ENCODE assay signal across 20 cellular contexts in the genomic region with DNA sequence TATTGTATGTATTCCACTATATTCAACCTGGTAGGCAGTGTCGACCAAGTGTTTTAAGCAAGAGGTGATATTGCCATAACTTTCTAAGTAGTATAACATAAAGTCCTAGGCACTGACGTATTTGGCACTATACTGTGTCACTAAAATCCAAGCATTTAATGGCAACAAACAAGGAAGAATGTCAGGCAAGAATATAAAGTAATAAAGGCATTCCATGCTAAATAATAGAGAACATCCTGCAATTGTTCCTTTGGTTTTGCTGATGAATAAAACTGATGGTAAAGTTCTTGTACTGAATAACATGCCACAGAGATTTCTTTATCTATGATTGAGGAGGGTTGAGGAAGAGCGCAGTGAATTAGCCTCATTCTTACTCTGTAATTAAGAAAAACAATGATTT.
DNase-seq lines count a peak whose midpoint lies in the region; ATAC-seq, FAIRE-seq and TF ChIP-seq lines count a peak whose summit lies in the region.
"Had no signal": no experiment of that assay in that cellular context is flagged by ENCODE, and none has a peak within 500 bp of the region (broad histone marks: within the 10 kb centered on the region; RNA-seq: fewer than 3 reads in every experiment).

No MANE protein-coding gene starts in this region.

- TF ChIP-seq RAD21 in A549 (conservative IDR thresholded peaks at IDR 0.05 in 1 of 2, IDR thresholded peaks at IDR 0.05 in 1 of 2) = no peak

- H3K36me3 Mint-ChIP-seq in endothelial cell (ENCODE audit: low read depth, unreplicated experiment) = no peaks in the 10 kb centered on the region
- H3K36me3 Mint-ChIP-seq: CD8-positive, alpha-beta T cell had no signal

- no peak overlapping the region for H2AFZ ChIP-seq in endothelial cell of umbilical vein (ENCODE audit: low read depth, low read length)

- CTCF ChIA-PET in A549 (lab: Yijun Ruan, JAX) (no interaction called here), endothelial cell of umbilical vein (lab: Charles Lee) (no interaction called here)

- no peaks in the 10 kb centered on the region for H4K20me1 ChIP-seq in endothelial cell of umbilical vein (replicated peaks; ENCODE audit: control insufficient read depth, extremely low read depth, insufficient read depth, low read length)
- H4K20me1 ChIP-seq: BLaER1 treated with 17β-estradiol and CSF1 and Interleukin-3, amounts not matched to agents 10 nM and 100 nM had no signal

- TF ChIP-seq EP300 in A549 (IDR thresholded peaks at IDR 0.05) = no peak

- no peak overlapping the region for H3K4me3 Mint-ChIP-seq in endothelial cell (ENCODE audit: unreplicated experiment)
- H3K4me3 Mint-ChIP-seq: B cell; CD4-positive, alpha-beta T cell; CD8-positive, alpha-beta T cell had no signal

- ATAC-seq in heart right ventricle (peak in 5 of 8 donors; percentile 24 to 70 (median 55)), Right ventricle myocardium superior (ENCODE audit: poor library complexity) (no peak), A549 (no peak)
- ATAC-seq: CD8-positive, alpha-beta T cell had no signal

- dilution Hi-C loops in endothelial cell of umbilical vein (cut with MboI; ENCODE audit: extremely low pct_ligation_motif_present, low sequenced_read_pairs) = no loop called here

- no peaks in the 10 kb centered on the region for H3K79me2 ChIP-seq in endothelial cell of umbilical vein (ENCODE audit: control insufficient read depth, insufficient read depth, low read length)

- H3K4me1 Mint-ChIP-seq in endothelial cell (ENCODE audit: unreplicated experiment) = peaks cover 14% of the 10 kb centered on the region
- H3K4me1 Mint-ChIP-seq: B cell had no signal

- DNase-seq in heart right ventricle (no peak), Right ventricle myocardium superior (no peak), A549 (ENCODE audit: low read depth in 1 of 2, low spot score in 1 of 2) (no peak), endothelial cell of umbilical vein (ENCODE audit: low read depth, low spot score) (peak; percentile 20), endothelial cell (ENCODE audit: low spot score) (no peak)
- DNase-seq: ACHN; Caco-2; Calu3; CD4-positive, alpha-beta T cell; CD8-positive, alpha-beta T cell; DMS79 treated with DMSO at 0.1 percent for 48 hours; GF-D8 had no signal

- H3K36me3 ChIP-seq in heart right ventricle = no peaks in the 10 kb centered on the region
- H3K36me3 ChIP-seq in endothelial cell of umbilical vein (ENCODE audit: control insufficient read depth in 2 of 2, extremely low read depth in 1 of 2, insufficient read depth in 2 of 2, low read length in 2 of 2) = no peaks in the 10 kb centered on the region
- H3K36me3 ChIP-seq: BLaER1 treated with 17β-estradiol and CSF1 and Interleukin-3, amounts not matched to agents 10 nM and 100 nM had no signal

- H3K27me3 Mint-ChIP-seq in endothelial cell (ENCODE audit: unreplicated experiment) = peaks cover 2% of the 10 kb centered on the region

- H3K9me3 Mint-ChIP-seq in endothelial cell (ENCODE audit: unreplicated experiment) = peaks cover 5% of the 10 kb centered on the region

- POLR2A ChIA-PET in A549 (lab: Yijun Ruan, JAX) = no interaction called here
- POLR2A ChIA-PET in endothelial cell of umbilical vein (lab: Charles Lee) = no interaction called here

- TF ChIP-seq POLR2A in A549 (IDR thresholded peaks at IDR 0.05; ENCODE audit: low read length) = no peak
- TF ChIP-seq POLR2A in endothelial cell of umbilical vein (IDR thresholded peaks at IDR 0.05; ENCODE audit: low read depth, low read length) = no peak

- TF ChIP-seq CTCF in heart right ventricle (IDR thresholded peaks at IDR 0.05) (no peak), A549 (IDR thresholded peaks at IDR 0.05) (no peak), endothelial cell of umbilical vein (IDR thresholded peaks at IDR 0.05; ENCODE audit: extremely low read depth in 1 of 2, insufficient read depth in 1 of 2, low read depth in 1 of 2, low read length in 2 of 2) (no peak), endothelial cell (IDR thresholded peaks at IDR 0.05; ENCODE audit: unreplicated experiment) (no peak)

- no peak overlapping the region for H3K9ac ChIP-seq in endothelial cell of umbilical vein (replicated peaks; ENCODE audit: extremely low read depth, insufficient read depth, low read length)
- H3K9ac ChIP-seq: BLaER1 treated with 17β-estradiol and CSF1 and Interleukin-3, amounts not matched to agents 10 nM and 100 nM had no signal

- peak overlapping the region in 2 of 10 donors; percentile 34 to 46 for H3K27ac ChIP-seq in heart right ventricle
- no peak overlapping the region for H3K27ac ChIP-seq in A549
- H3K27ac ChIP-seq in endothelial cell of umbilical vein (ENCODE audit: insufficient read depth, low read depth, low read length) = no peak overlapping the region
- H3K27ac ChIP-seq: 22Rv1; BLaER1 treated with 17β-estradiol and CSF1 and Interleukin-3, amounts not matched to agents 10 nM and 100 nM; C4-2B had no signal

- H3K9me3 ChIP-seq in heart right ventricle = peaks cover 0 to 22% (median 4%) of the 10 kb centered on the region in 11 donors
- H3K9me3 ChIP-seq in A549 = no peaks in the 10 kb centered on the region; the same call in 2 of the 3 replicates
- H3K9me3 ChIP-seq in endothelial cell of umbilical vein (replicated peaks; ENCODE audit: control insufficient read depth, insufficient read depth, low read length) = no peaks in the 10 kb centered on the region
- H3K9me3 ChIP-seq: BLaER1 treated with 17β-estradiol and CSF1 and Interleukin-3, amounts not matched to agents 10 nM and 100 nM; Caco-2 had no signal

- no peak overlapping the region for H3K4me3 ChIP-seq in heart right ventricle
- no peak overlapping the region for H3K4me3 ChIP-seq in A549
- no peak overlapping the region for H3K4me3 ChIP-seq in endothelial cell of umbilical vein (replicated peaks in 1 of 3; ENCODE audit: insufficient read depth in 1 of 3, low read depth in 1 of 3, low read length in 3 of 3)
- H3K4me3 ChIP-seq: BLaER1 treated with 17β-estradiol and CSF1 and Interleukin-3, amounts not matched to agents 10 nM and 100 nM had no signal

- H3K4me2 ChIP-seq in A549 (no peak overlapping the region), endothelial cell of umbilical vein (ENCODE audit: insufficient read depth, low read length) (no peak overlapping the region)
- H3K4me2 ChIP-seq: BLaER1 treated with 17β-estradiol and CSF1 and Interleukin-3, amounts not matched to agents 10 nM and 100 nM had no signal

- peaks cover 0 to 5% (median 0%) of the 10 kb centered on the region in 9 donors for H3K4me1 ChIP-seq in heart right ventricle
- H3K4me1 ChIP-seq in A549 = no peaks in the 10 kb centered on the region
- no peaks in the 10 kb centered on the region for H3K4me1 ChIP-seq in endothelial cell of umbilical vein (ENCODE audit: control insufficient read depth, extremely low read depth, insufficient read depth, low read length)
- H3K4me1 ChIP-seq: BLaER1 treated with 17β-estradiol and CSF1 and Interleukin-3, amounts not matched to agents 10 nM and 100 nM; Caco-2 had no signal

- intact Hi-C loops in heart right ventricle (cut with DNase I) = no loop called here
- intact Hi-C loops in Right ventricle myocardium superior (cut with DNase I) = no loop called here
- intact Hi-C loops in endothelial cell of umbilical vein (cut with micrococcal nuclease) = no loop called here

- 62 to 66% methylated on average over 3 of the region's 3 CpGs for WGBS in heart right ventricle, 2 donors
- 66% methylated on average over 3 of the region's 3 CpGs for WGBS in A549 (ENCODE audit: missing lambda C conversion rate)

- BruUV-seq in endothelial cell of umbilical vein (replicated peaks; lab: Mats Ljungman, UMichigan) = no TSS peak

- H3K27me3 ChIP-seq in heart right ventricle (no peaks in the 10 kb centered on the region), endothelial cell of umbilical vein (ENCODE audit: control insufficient read depth in 2 of 2, insufficient read depth in 2 of 2, low read length in 2 of 2) (no peaks in the 10 kb centered on the region)
- H3K27me3 ChIP-seq: BLaER1 treated with 17β-estradiol and CSF1 and Interleukin-3, amounts not matched to agents 10 nM and 100 nM had no signal

- H3K9me1 ChIP-seq in endothelial cell of umbilical vein (replicated peaks; ENCODE audit: control insufficient read depth, extremely low read depth, insufficient read depth, low read length) = no peaks in the 10 kb centered on the region

- FAIRE-seq in A549 (lab: Jason Lieb, UNC) (peak; percentile 65), endothelial cell of umbilical vein (lab: Jason Lieb, UNC) (no peak)
- FAIRE-seq: D721Med, G401.6, GM12891, GM19239 had no signal

- no peak overlapping the region for H3K27ac Mint-ChIP-seq in endothelial cell (ENCODE audit: unreplicated experiment)
- H3K27ac Mint-ChIP-seq: B cell; CD4-positive, alpha-beta T cell; CD8-positive, alpha-beta T cell had no signal

TF ChIP-seq in A549, 52 proteins besides CTCF, POLR2A, EP300 and RAD21:
- TF ChIP-seq NFE2L2 (conservative IDR thresholded peaks at IDR 0.05; ENCODE audit: low read length) (no peak), MAZ (IDR thresholded peaks at IDR 0.05; ENCODE audit: borderline replicate concordance, low read depth, low read length) (no peak)

TF ChIP-seq in endothelial cell of umbilical vein, 7 proteins besides CTCF, POLR2A, EP300 and RAD21:
- no peak for TF ChIP-seq JUN (IDR thresholded peaks at IDR 0.05; ENCODE audit: borderline replicate concordance, insufficient read depth, insufficient read length, low read depth)
- no peak for TF ChIP-seq POLR2AphosphoS5 (IDR thresholded peaks at IDR 0.05; ENCODE audit: insufficient read depth, low read depth, low read length)
- TF ChIP-seq EZH2 (IDR thresholded peaks at IDR 0.05; ENCODE audit: borderline replicate concordance, low read depth, low read length, severe bottlenecking) = no peak
- no peak for TF ChIP-seq MYC (IDR thresholded peaks at IDR 0.05; ENCODE audit: low read depth, low read length)
- TF ChIP-seq, protein P1, sequence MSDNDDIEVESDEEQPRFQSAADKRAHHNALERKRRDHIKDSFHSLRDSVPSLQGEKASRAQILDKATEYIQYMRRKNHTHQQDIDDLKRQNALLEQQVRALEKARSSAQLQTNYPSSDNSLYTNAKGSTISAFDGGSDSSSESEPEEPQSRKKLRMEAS (IDR thresholded peaks at IDR 0.05; ENCODE audit: insufficient read depth, insufficient read length) = no peak
- no peak for TF ChIP-seq FOS (IDR thresholded peaks at IDR 0.05; ENCODE audit: borderline replicate concordance, insufficient read depth, low read length)
- TF ChIP-seq GATA2 (IDR thresholded peaks at IDR 0.05; ENCODE audit: insufficient read depth, insufficient read length, low read depth, low read length) = no peak

Comparison
In these comparisons a context has a peak if more than half of its experiments do, and no peak if none do; other contexts are left out.
1. ATAC-seq: peak in heart right ventricle (5 of 8); none in Right ventricle myocardium superior (single experiment) and A549 (0 of 2).